In the genomic region with DNA sequence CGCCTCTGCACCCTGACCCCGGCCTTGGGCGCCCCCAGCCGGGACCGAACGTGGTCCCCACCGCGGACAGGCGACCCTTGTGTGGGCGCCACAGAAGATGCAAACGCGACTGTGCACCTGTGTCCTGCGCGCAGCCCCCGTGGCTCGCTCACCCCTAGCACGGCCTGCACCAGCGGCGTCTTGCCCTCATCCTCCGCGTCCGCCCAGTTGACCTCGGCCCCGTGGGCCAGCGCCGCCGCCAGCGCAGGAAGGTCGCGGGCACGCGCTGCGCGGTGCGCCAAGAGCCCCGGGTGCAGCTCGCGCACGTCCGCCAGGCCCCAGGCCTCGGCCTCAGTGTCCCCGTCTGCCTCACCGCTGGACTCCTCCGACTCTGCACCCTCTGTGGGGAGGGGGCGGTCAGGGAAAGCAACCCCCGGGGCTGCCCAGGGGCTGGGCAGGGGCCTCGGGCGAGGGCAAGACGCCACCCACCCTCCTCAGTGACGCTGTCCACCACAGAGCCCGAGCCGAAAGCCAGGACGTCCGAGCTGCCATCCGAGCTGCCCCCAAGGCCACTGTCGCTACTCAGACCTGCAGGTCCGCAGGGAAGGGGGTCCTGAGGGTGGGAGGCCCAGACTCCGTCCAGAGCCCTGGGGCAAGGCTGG, we compare ENCODE assay signal across 14 cellular contexts. TPM values are rescaled to one million over a fixed set of nuclear protein-coding genes. Genes with fewer than 3 reads are reported as not detected.
A peak's percentile ranks its signal among the peaks of the same experiment; 100 is the strongest.
DNase-seq lines count a peak whose midpoint lies in the region; ATAC-seq and TF ChIP-seq lines count a peak whose summit lies in the region.
"Had no signal": no experiment of that assay in that cellular context is flagged by ENCODE, and none has a peak within 500 bp of the region (broad histone marks: within the 10 kb centered on the region; RNA-seq: fewer than 3 reads in every experiment).

No MANE protein-coding gene starts in this region.

- H3K14ac ChIP-seq in mesenchymal stem cell (ENCODE audit: low read length in 2 of 2): no peak overlapping the region

- H2AFZ ChIP-seq in mesenchymal stem cell (ENCODE audit: low read depth, low read length): no peak overlapping the region

- TF ChIP-seq POLR2A in right lobe of liver (IDR thresholded peaks at IDR 0.05): no peak

- H2BK15ac ChIP-seq in mesenchymal stem cell (ENCODE audit: low read depth, poor library complexity, severe bottlenecking): no peak overlapping the region

- no peak overlapping the region for H3K4ac ChIP-seq in mesenchymal stem cell (ENCODE audit: low read depth in 1 of 2, low read length in 2 of 2)

- no peak overlapping the region for H2AK5ac ChIP-seq in mesenchymal stem cell (ENCODE audit: low read length, severe bottlenecking)

- H3K4me3 ChIP-seq in H7 (ENCODE audit: insufficient read depth, low read depth, low read length): peak overlapping the region; percentile 37
- peak overlapping the region; percentile 31; the same call in 1 of the 2 replicates for H3K4me3 ChIP-seq in HUES64 (ENCODE audit: low read length)
- H3K4me3 ChIP-seq in mesenchymal stem cell (ENCODE audit: insufficient read depth in 1 of 2, low read depth in 1 of 2, low read length in 2 of 2): no peak overlapping the region
- H3K4me3 ChIP-seq in right lobe of liver: no peak overlapping the region

- H3K27me3 ChIP-seq in H7 (ENCODE audit: control insufficient read depth, insufficient read depth, low read length) (no peaks in the 10 kb centered on the region), HUES64 (ENCODE audit: insufficient read depth, low read length) (no peaks in the 10 kb centered on the region), mesenchymal stem cell (ENCODE audit: control insufficient read depth in 1 of 2, insufficient read depth in 1 of 2, low read length in 2 of 2) (no peaks in the 10 kb centered on the region), right lobe of liver (no peaks in the 10 kb centered on the region)

- H3K9me3 ChIP-seq in HUES64 (ENCODE audit: insufficient read depth, low read depth, low read length) (no peaks in the 10 kb centered on the region), mesenchymal stem cell (ENCODE audit: control insufficient read depth, low read length) (no peaks in the 10 kb centered on the region), right lobe of liver (no peaks in the 10 kb centered on the region)
- H3K9me3 ChIP-seq: SK-N-SH had no signal

- H3K9ac ChIP-seq in HUES64 (ENCODE audit: low read depth, low read length) (no peak overlapping the region), mesenchymal stem cell (ENCODE audit: low read length) (no peak overlapping the region)
- H3K9ac ChIP-seq: SK-N-SH had no signal

- H3K18ac ChIP-seq in mesenchymal stem cell (ENCODE audit: low read depth in 1 of 2, low read length in 2 of 2): no peak overlapping the region

- H3K23ac ChIP-seq in mesenchymal stem cell (ENCODE audit: low read length in 2 of 2): no peak overlapping the region

- no peak overlapping the region for H3K4me2 ChIP-seq in mesenchymal stem cell (ENCODE audit: low read length, poor library complexity, severe bottlenecking)
- H3K4me2 ChIP-seq: SK-N-SH had no signal

- no peak overlapping the region for H4K8ac ChIP-seq in mesenchymal stem cell (ENCODE audit: low read length)

- no peaks in the 10 kb centered on the region for H3K79me1 ChIP-seq in mesenchymal stem cell (replicated peaks; ENCODE audit: low read length, poor library complexity, severe bottlenecking)

- H4K91ac ChIP-seq in mesenchymal stem cell (ENCODE audit: low read length): peak overlapping the region; percentile 52

- WGBS in HUES64: 95% methylated on average over 58 of the region's 58 CpGs
- WGBS in mesenchymal stem cell: 92% methylated on average over 58 of the region's 58 CpGs
- WGBS in right lobe of liver (ENCODE audit: insufficient coverage, low coverage, low lambda C conversion rate, missing lambda C conversion rate): 95% methylated on average over 31 of the region's 58 CpGs

- H2BK120ac ChIP-seq in mesenchymal stem cell (ENCODE audit: low read depth, low read length): no peak overlapping the region

- no peak for TF ChIP-seq CTCF in right lobe of liver (IDR thresholded peaks at IDR 0.05)

- no peak overlapping the region for H2BK5ac ChIP-seq in mesenchymal stem cell (ENCODE audit: low read depth, low read length, poor library complexity, severe bottlenecking)

- H3K27ac ChIP-seq in HUES64 (ENCODE audit: low read depth, low read length) (no peak overlapping the region), mesenchymal stem cell (ENCODE audit: low read length, poor library complexity, severe bottlenecking) (no peak overlapping the region), right lobe of liver (no peak overlapping the region)
- H3K27ac ChIP-seq: C4-2B, HL-60 had no signal

- H3K4me1 ChIP-seq in HUES64 (ENCODE audit: insufficient read depth, low read length) (no peaks in the 10 kb centered on the region), mesenchymal stem cell (ENCODE audit: control insufficient read depth, insufficient read depth, low read depth, low read length) (peaks cover 18% of the 10 kb centered on the region), right lobe of liver (no peaks in the 10 kb centered on the region)

- no peak for DNase-seq in H7
- DNase-seq in mesenchymal stem cell: no peak
- no peak for DNase-seq in NCI-H1436 (lab: John Stamatoyannopoulos, UW)
- no peak for DNase-seq in right lobe of liver
- DNase-seq: ACHN, NCI-H1092 treated with DMSO at 0.1 percent for 48 hours, NCI-H1694, NCI-H774, OCI-M1, SHP77 treated with DMSO at 0.1 percent for 48 hours had no signal

- H3K36me3 ChIP-seq in H7 (replicated peaks; ENCODE audit: control insufficient read depth, insufficient read depth, low read length) (no peaks in the 10 kb centered on the region; the same call in 1 of the 2 replicates), HUES64 (ENCODE audit: insufficient read depth, low read length) (no peaks in the 10 kb centered on the region; the same call in 1 of the 2 replicates), mesenchymal stem cell (ENCODE audit: control insufficient read depth in 1 of 2, insufficient read depth in 2 of 2, low read depth in 1 of 2, low read length in 2 of 2) (peaks cover 5 to 72% of the 10 kb centered on the region in 2 experiments), right lobe of liver (no peaks in the 10 kb centered on the region)

- ATAC-seq in right lobe of liver: no peak

- H2BK12ac ChIP-seq in mesenchymal stem cell (ENCODE audit: low read length in 2 of 2): no peak overlapping the region

- intact Hi-C loops in right lobe of liver (cut with DNase I): loop anchor here (5.0 to 10.0 kb wide), 2 partner anchors 50 to 172 kb away; a partner anchor contains a TSS

RNA-seq across cellular contexts. Expression of a gene that starts 13.4 kb away (rescaled TPM):
- total RNA-seq in H7 (2014; rRNA removed; shearing (Covaris generic)): 55.7 and 55.9 TPM in 2 replicates
- polyA plus RNA-seq in HUES64 (2013, experiment 1 of 2): 16.2 TPM
- 18.1 TPM for polyA plus RNA-seq in HUES64 (2013, experiment 2 of 2)
- polyA plus RNA-seq in mesenchymal stem cell (2013, experiment 1 of 2): 28.9 TPM
- 27.2 TPM for polyA plus RNA-seq in mesenchymal stem cell (2013, experiment 2 of 2)
- total RNA-seq in right lobe of liver: 10 to 100 TPM; 20.1 to 28.0 (median 22.0) TPM

RNA-seq across cellular contexts. Expression of a gene that starts 14.0 kb away (rescaled TPM):
- total RNA-seq in H7 (2014; rRNA removed; shearing (Covaris generic)): 93.5 and 98.6 TPM in 2 replicates
- polyA plus RNA-seq in HUES64 (2013, experiment 1 of 2): 26.3 TPM
- 26.3 TPM for polyA plus RNA-seq in HUES64 (2013, experiment 2 of 2)
- 17.7 TPM for polyA plus RNA-seq in mesenchymal stem cell (2013, experiment 1 of 2)
- 18.3 TPM for polyA plus RNA-seq in mesenchymal stem cell (2013, experiment 2 of 2)
- 10 to 100 TPM in 2 of 6 experiments, 1 to 10 TPM in 4; 5.6 to 21.6 (median 8.4) TPM for total RNA-seq in right lobe of liver

RNA-seq across cellular contexts. Expression of a gene that starts 14.1 kb away (rescaled TPM):
- 4.0 and 10.2 TPM in 2 replicates for total RNA-seq in H7 (2014; rRNA removed; shearing (Covaris generic))
- 1.4 TPM for polyA plus RNA-seq in HUES64 (2013, experiment 1 of 2)
- 2.2 TPM for polyA plus RNA-seq in HUES64 (2013, experiment 2 of 2)
- 1.1 TPM for polyA plus RNA-seq in mesenchymal stem cell (2013, experiment 1 of 2)
- 1.9 TPM for polyA plus RNA-seq in mesenchymal stem cell (2013, experiment 2 of 2)
- total RNA-seq in right lobe of liver: 1 to 10 TPM; 1.7 to 6.2 (median 3.4) TPM

RNA-seq across cellular contexts. Expression of a gene that starts 20.7 kb away (rescaled TPM):
- 81.8 and 105 TPM in 2 replicates for total RNA-seq in H7 (2014; rRNA removed; shearing (Covaris generic))
- 57.3 TPM for polyA plus RNA-seq in HUES64 (2013, experiment 1 of 2)
- polyA plus RNA-seq in HUES64 (2013, experiment 2 of 2): 50.0 TPM
- polyA plus RNA-seq in mesenchymal stem cell (2013, experiment 1 of 2): 41.4 TPM
- 42.8 TPM for polyA plus RNA-seq in mesenchymal stem cell (2013, experiment 2 of 2)
- total RNA-seq in right lobe of liver: 10 to 100 TPM; 25.5 to 30.6 (median 26.9) TPM

RNA-seq across cellular contexts. Expression of a gene that starts 30.1 kb away (rescaled TPM):
- total RNA-seq in H7 (2014; rRNA removed; shearing (Covaris generic)): 169 and 189 TPM in 2 replicates
- polyA plus RNA-seq in HUES64 (2013, experiment 1 of 2): 74.1 TPM
- 76.3 TPM for polyA plus RNA-seq in HUES64 (2013, experiment 2 of 2)
- polyA plus RNA-seq in mesenchymal stem cell (2013, experiment 1 of 2): 57.1 TPM
- polyA plus RNA-seq in mesenchymal stem cell (2013, experiment 2 of 2): 55.5 TPM
- 10 to 100 TPM; 35.1 to 52.4 (median 43.5) TPM for total RNA-seq in right lobe of liver

Comparison
In these comparisons a context has a peak if more than half of its experiments do, and no peak if none do; other contexts are left out.
1. H3K4me3 ChIP-seq: peak in H7 (single experiment) and HUES64 (single experiment); none in mesenchymal stem cell (0 of 2) and right lobe of liver (0 of 3).